Comparison of ENCODE assay signal across 8 cellular contexts in the genomic region with DNA sequence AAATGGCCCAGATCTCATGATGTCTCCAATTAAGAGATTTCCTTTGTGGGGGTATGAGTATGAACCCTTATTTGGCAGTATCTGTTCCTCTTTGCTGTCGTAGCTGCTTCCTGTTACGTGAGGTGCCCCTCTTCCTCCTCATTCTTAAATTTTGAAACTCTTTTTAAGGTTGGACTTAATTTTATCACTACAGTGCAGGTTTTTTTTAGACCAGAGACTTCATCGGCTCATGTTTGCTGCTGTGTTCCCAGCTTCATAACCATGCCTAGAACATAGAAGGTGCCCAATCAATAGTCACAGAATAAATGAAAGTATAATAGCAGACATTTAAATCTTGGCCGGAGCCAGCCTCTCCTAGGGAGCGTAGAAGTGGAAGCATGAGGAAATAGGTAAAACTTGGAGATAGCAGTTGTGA. TPM values are rescaled to one million over a fixed set of nuclear protein-coding genes. Genes with fewer than 3 reads are reported as not detected.
DNase-seq lines count a peak whose midpoint lies in the region; ATAC-seq, FAIRE-seq and TF ChIP-seq lines count a peak whose summit lies in the region.

No MANE protein-coding gene starts in this region.

- H3K9me1 ChIP-seq in keratinocyte (ENCODE audit: control insufficient read depth, extremely low read depth, insufficient read depth, low read length), result no peaks in the 10 kb centered on the region

- H3K79me2 ChIP-seq in keratinocyte (ENCODE audit: control insufficient read depth, insufficient read depth, low read length), result peaks cover 52% of the 10 kb centered on the region

- no peak for FAIRE-seq in keratinocyte (lab: Jason Lieb, UNC)

- peak; percentile 56 for ATAC-seq in GM18517 (IDR thresholded peaks at IDR 0.05; ENCODE audit: unreplicated experiment)
- ATAC-seq in HG02571 (IDR thresholded peaks at IDR 0.05; ENCODE audit: unreplicated experiment), result peak; percentile 34

- no peaks in the 10 kb centered on the region for H4K20me1 ChIP-seq in keratinocyte (ENCODE audit: control insufficient read depth, extremely low read depth, insufficient read depth, low read length)

- no peak overlapping the region for H3K27ac ChIP-seq in keratinocyte (ENCODE audit: control insufficient read depth, insufficient read depth, low read length)

- H2AFZ ChIP-seq in keratinocyte (ENCODE audit: control insufficient read depth, low read length), result no peak overlapping the region

- TF ChIP-seq CTCF in keratinocyte (optimal IDR thresholded peaks at IDR 0.05 in 1 of 3, IDR thresholded peaks at IDR 0.05 in 1 of 3, conservative IDR thresholded peaks at IDR 0.05 in 1 of 3; ENCODE audit: extremely low read depth in 1 of 3, insufficient read depth in 2 of 3, low read length in 3 of 3), result no peak

- H3K4me3 ChIP-seq in keratinocyte (ENCODE audit: control insufficient read depth in 2 of 3, extremely low read depth in 1 of 3, insufficient read depth in 2 of 3, low read depth in 1 of 3, low read length in 3 of 3), result no peak overlapping the region

- H3K4me1 ChIP-seq in keratinocyte (ENCODE audit: control insufficient read depth, extremely low read depth, insufficient read depth, low read length), result peaks cover 46% of the 10 kb centered on the region

- peaks cover 0 to 19% of the 10 kb centered on the region in 2 experiments for H3K36me3 ChIP-seq in keratinocyte (ENCODE audit: control insufficient read depth in 2 of 2, extremely low read depth in 1 of 2, insufficient read depth in 2 of 2, low read length in 2 of 2)

- DNase-seq in NOMO-1 (lab: John Stamatoyannopoulos, UW; ENCODE audit: unreplicated experiment in 2 of 2) (peak; percentile 71 to 94), keratinocyte (ENCODE audit: low read depth, low spot score) (no peak), iPS-NIHi11 (ENCODE audit: low spot score) (no peak), NCI-H187 treated with DMSO at 0.1 percent for 48 hours (lab: John Stamatoyannopoulos, UW) (no peak), activated gamma-delta T cell treated with Interleukin-2 at 50 U/mL for 16 hours (no peak)
- DNase-seq in activated CD4-positive, alpha-beta T cell treated with anti-CD3 and anti-CD28 coated beads, Interleukin-2, amount 50 U/mL, for 48 hours, result no peak

- no peak overlapping the region for H3K9ac ChIP-seq in keratinocyte (ENCODE audit: control insufficient read depth, extremely low read depth, insufficient read depth, low read length)

- H3K9me3 ChIP-seq in keratinocyte (ENCODE audit: control insufficient read depth, low read depth, low read length), result no peaks in the 10 kb centered on the region

- peak overlapping the region; percentile 49 for H3K4me2 ChIP-seq in keratinocyte (ENCODE audit: control insufficient read depth, extremely low read depth, insufficient read depth, low read depth, low read length)

- H3K27me3 ChIP-seq in keratinocyte (ENCODE audit: control insufficient read depth, extremely low read depth, insufficient read depth, low read length), result no peaks in the 10 kb centered on the region

- dilution Hi-C loops in keratinocyte (cut with MboI; ENCODE audit: extremely low pct_ligation_motif_present, low sequenced_read_pairs), result no loop called here

RNA-seq across cellular contexts. Expression of a gene that starts 2.4 kb away (rescaled TPM):
- 15.8 to 29.2 TPM (median 19.7 TPM) in 3 replicates for polyA plus RNA-seq in keratinocyte
- 21.9 TPM for polyA plus RNA-seq in keratinocyte (2011; ENCODE audit: low read depth)
- 13.0 and 26.9 TPM in 2 replicates for polyA plus RNA-seq in keratinocyte (2011; cell fraction: cytosol; rRNA removed)
- 18.5 and 26.7 TPM in 2 replicates for polyA plus RNA-seq in keratinocyte (2011; cell fraction: nucleus; rRNA removed)
- polyA plus RNA-seq in keratinocyte (2012; ENCODE audit: low replicate concordance), result 14.1 and 18.7 TPM in 2 replicates
- 12.7 to 45.6 TPM (median 26.4 TPM) in 3 replicates for polyA minus RNA-seq in keratinocyte
- polyA minus RNA-seq in keratinocyte (2011; cell fraction: cytosol; rRNA and poly(A)+ RNA removed), result 13.6 TPM
- 16.7 and 34.1 TPM in 2 replicates for polyA minus RNA-seq in keratinocyte (2011; cell fraction: nucleus; rRNA and poly(A)+ RNA removed)

RNA-seq across cellular contexts. Expression of a gene that starts 33.4 kb away (rescaled TPM):
- polyA plus RNA-seq in keratinocyte, result 0.02 to 0.13 TPM (median 0.04 TPM) in 3 replicates
- not detected for polyA plus RNA-seq in keratinocyte (2011; ENCODE audit: low read depth)
- polyA plus RNA-seq in keratinocyte (2011; cell fraction: cytosol; rRNA removed), result not detected in 2 replicates
- polyA plus RNA-seq in keratinocyte (2011; cell fraction: nucleus; rRNA removed), result 0.04 and 0.13 TPM in 2 replicates
- 0.08 TPM in 1 of 2 replicates, not detected in the other for polyA plus RNA-seq in keratinocyte (2012; ENCODE audit: low replicate concordance)
- 0.23 TPM in 1 of 3 replicates, not detected in the others for polyA minus RNA-seq in keratinocyte
- polyA minus RNA-seq in keratinocyte (2011; cell fraction: cytosol; rRNA and poly(A)+ RNA removed), result not detected
- 0.16 TPM in 1 of 2 replicates, not detected in the other for polyA minus RNA-seq in keratinocyte (2011; cell fraction: nucleus; rRNA and poly(A)+ RNA removed)

Comparison
In these comparisons a context has a peak if more than half of its experiments do, and no peak if none do; other contexts are left out.
1. DNase-seq: peak in NOMO-1 (2 of 2); none in keratinocyte (single experiment), iPS-NIHi11 (single experiment), NCI-H187 treated with DMSO at 0.1 percent for 48 hours (single experiment), activated gamma-delta T cell treated with Interleukin-2 at 50 U/mL for 16 hours (single experiment) and activated CD4-positive, alpha-beta T cell treated with anti-CD3 and anti-CD28 coated beads, Interleukin-2, amount 50 U/mL, for 48 hours (0 of 2).